16 cellular contexts compared by ENCODE assay signal in genomic region chrY:7835416-7835815, GRCh38.
DNase-seq lines count a peak whose midpoint lies in the region; ATAC-seq and TF ChIP-seq lines count a peak whose summit lies in the region.
"Had no signal": no experiment of that assay in that cellular context is flagged by ENCODE, and none has a peak within 500 bp of the region (broad histone marks: within the 10 kb centered on the region; RNA-seq: fewer than 3 reads in every experiment).

No MANE protein-coding gene starts in this region.

- intact Hi-C loops in heart left ventricle (cut with DNase I): no loop called here

- H3K27me3 ChIP-seq in RWPE2 (ENCODE audit: insufficient read depth, poor library complexity, severe bottlenecking) (no peaks in the 10 kb centered on the region), foreskin keratinocyte (no peaks in the 10 kb centered on the region), heart left ventricle (no peaks in the 10 kb centered on the region)
- H3K27me3 ChIP-seq: BLaER1 had no signal

- H3K36me3 ChIP-seq in RWPE2 (ENCODE audit: low read depth): no peaks in the 10 kb centered on the region
- no peaks in the 10 kb centered on the region for H3K36me3 ChIP-seq in heart left ventricle
- H3K36me3 ChIP-seq: BLaER1 had no signal

- ATAC-seq in RWPE2 (ENCODE audit: low read depth) (peak; percentile 99), foreskin keratinocyte (peak; percentile 85), HG02840 (IDR thresholded peaks at IDR 0.05; ENCODE audit: low FRiP score, unreplicated experiment) (no peak), heart left ventricle (no peak)
- ATAC-seq: GM23338, HCT116 had no signal

- no peak for TF ChIP-seq CTCF in RWPE2 (IDR thresholded peaks at IDR 0.05; ENCODE audit: poor library complexity, severe bottlenecking)
- no peak for TF ChIP-seq CTCF in foreskin keratinocyte (conservative IDR thresholded peaks at IDR 0.05)
- TF ChIP-seq CTCF in heart left ventricle (IDR thresholded peaks at IDR 0.05): no peak
- no peak for TF ChIP-seq CTCF in GM10248 (IDR thresholded peaks at IDR 0.05; ENCODE audit: control extremely low read depth, extremely low read depth, low read depth, missing control alignments)

- CTCF ChIA-PET in GM10248 (lab: Yijun Ruan, JAX): no interaction called here

- 78 to 87% methylated on average over 5 of the region's 5 CpGs; no CpG with 5 or more reads in 2 of the 4 donors for WGBS in heart left ventricle, 4 donors

- POLR2A ChIA-PET in GM10248 (lab: Yijun Ruan, JAX): no interaction called here

- TF ChIP-seq POLR2A in heart left ventricle (IDR thresholded peaks at IDR 0.05): no peak

- H3K9me3 ChIP-seq in RWPE2 (ENCODE audit: severe bottlenecking): no peaks in the 10 kb centered on the region
- H3K9me3 ChIP-seq in heart left ventricle: no peaks in the 10 kb centered on the region
- H3K9me3 ChIP-seq: BLaER1 had no signal

- H3K4me3 ChIP-seq in RWPE2 (ENCODE audit: severe bottlenecking) (no peak overlapping the region), heart left ventricle (no peak overlapping the region)
- H3K4me3 ChIP-seq: BLaER1, GM23338 had no signal

- H3K27ac ChIP-seq in RWPE2 (ENCODE audit: poor library complexity, severe bottlenecking) (peak overlapping the region; percentile 2), foreskin keratinocyte (no peak overlapping the region), heart left ventricle (no peak overlapping the region)
- H3K27ac ChIP-seq: 22Rv1, BLaER1 had no signal

- DNase-seq in A172 (ENCODE audit: low spot score): peak; percentile 19
- DNase-seq in LHCN-M2 (ENCODE audit: low read depth): peak; percentile 39
- DNase-seq in RWPE2 (ENCODE audit: low spot score): no peak
- DNase-seq in foreskin keratinocyte: peak in 1 of 2 donors; percentile 61
- DNase-seq in NCI-H2171 treated with DMSO at 0.1 percent for 48 hours (lab: John Stamatoyannopoulos, UW): no peak
- no peak for DNase-seq in heart left ventricle
- DNase-seq in GM10248 (ENCODE audit: extremely low spot score): no peak
- DNase-seq: CD4-positive, alpha-beta memory T cell; DMS153; DMS79; HFFc6 had no signal

- H3K4me1 ChIP-seq in RWPE2 (ENCODE audit: insufficient read depth, poor library complexity, severe bottlenecking) (peaks cover 11% of the 10 kb centered on the region), foreskin keratinocyte (no peaks in the 10 kb centered on the region), heart left ventricle (no peaks in the 10 kb centered on the region)
- H3K4me1 ChIP-seq: BLaER1 had no signal

Comparison
In these comparisons a context has a peak if more than half of its experiments do, and no peak if none do; other contexts are left out.
1. DNase-seq: peak in A172 (single experiment) and LHCN-M2 (single experiment); none in RWPE2 (single experiment), NCI-H2171 treated with DMSO at 0.1 percent for 48 hours (single experiment), heart left ventricle (0 of 5) and GM10248 (single experiment).
2. ATAC-seq: peak in RWPE2 (single experiment) and foreskin keratinocyte (single experiment); none in HG02840 (single experiment) and heart left ventricle (0 of 4).